ENCODE assay signal across 8 cellular contexts in the genomic region with DNA sequence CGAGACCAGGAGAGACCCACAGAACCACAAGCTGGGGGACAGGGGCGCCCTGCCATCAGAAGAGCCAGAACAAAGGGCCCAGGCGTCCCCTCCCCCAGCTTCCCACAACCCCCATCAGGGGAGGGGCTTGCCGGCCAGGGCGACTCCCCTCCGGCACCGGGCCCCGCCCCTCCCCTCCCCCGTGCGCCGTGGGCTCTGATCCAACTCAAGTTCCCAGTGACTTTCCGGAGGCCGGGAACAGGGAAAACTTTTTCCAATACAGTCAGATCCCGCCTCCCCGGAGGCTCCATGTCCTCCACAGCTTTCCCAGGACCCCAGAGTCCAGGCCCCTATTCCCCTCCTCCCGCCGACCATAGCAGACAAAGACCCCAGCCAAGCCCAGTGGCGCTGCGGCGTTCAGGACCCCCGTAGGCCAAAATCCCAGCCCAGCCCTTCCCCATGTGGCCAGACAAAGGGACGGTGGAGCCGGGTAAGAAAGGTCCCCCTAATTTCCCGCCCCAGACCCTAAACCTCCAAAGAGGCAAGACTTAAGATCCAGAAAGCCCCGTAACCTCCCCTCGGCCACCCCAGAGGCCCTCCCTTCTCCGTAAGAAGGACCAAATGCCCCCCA. TPM values are rescaled to one million over a fixed set of nuclear protein-coding genes. Genes with fewer than 3 reads are reported as not detected.
DNase-seq lines count a peak whose midpoint lies in the region; ATAC-seq and TF ChIP-seq lines count a peak whose summit lies in the region.

No MANE protein-coding gene starts in this region.

- no peak for TF ChIP-seq CTCF in endodermal cell (conservative IDR thresholded peaks at IDR 0.05)
- TF ChIP-seq CTCF in type B pancreatic cell (conservative IDR thresholded peaks at IDR 0.05) = no peak

- H3K4me3 Mint-ChIP-seq in endodermal cell = no peak overlapping the region
- H3K4me3 Mint-ChIP-seq in memory B cell = peak overlapping the region; percentile 75
- H3K4me3 Mint-ChIP-seq in type B pancreatic cell = no peak overlapping the region

- H3K36me3 ChIP-seq in endodermal cell (ENCODE audit: control insufficient read depth, insufficient read depth, low read length) = peaks cover 31% of the 10 kb centered on the region

- H3K4me1 Mint-ChIP-seq in endodermal cell (peaks cover 9% of the 10 kb centered on the region), memory B cell (peaks cover 33% of the 10 kb centered on the region), type B pancreatic cell (ENCODE audit: unreplicated experiment) (peaks cover 7% of the 10 kb centered on the region)

- H3K4me3 ChIP-seq in endodermal cell (ENCODE audit: low read length) = peak overlapping the region; percentile 95

- peak overlapping the region; percentile 100 for H3K27ac ChIP-seq in endodermal cell (ENCODE audit: low read depth, low read length)

- ATAC-seq in memory B cell (ENCODE audit: low read depth) = no peak
- no peak for ATAC-seq in GM21447 (IDR thresholded peaks at IDR 0.05; ENCODE audit: unreplicated experiment)

- no peaks in the 10 kb centered on the region for H3K9me3 ChIP-seq in endodermal cell (ENCODE audit: control insufficient read depth, low read length)

- H3K27me3 ChIP-seq in endodermal cell (ENCODE audit: control insufficient read depth, insufficient read depth, low read length, poor library complexity, severe bottlenecking) = no peaks in the 10 kb centered on the region

- H3K27ac Mint-ChIP-seq in endodermal cell (no peak overlapping the region), memory B cell (no peak overlapping the region), type B pancreatic cell (no peak overlapping the region)

- WGBS in endodermal cell (ENCODE audit: insufficient coverage in 1 of 2, insufficient read length in 1 of 2), 2 experiments = 0 to 2% methylated on average over 10 to 27 of the region's 27 CpGs

- no peaks in the 10 kb centered on the region for H3K9me3 Mint-ChIP-seq in endodermal cell
- no peaks in the 10 kb centered on the region for H3K9me3 Mint-ChIP-seq in memory B cell
- H3K9me3 Mint-ChIP-seq in type B pancreatic cell = no peaks in the 10 kb centered on the region

- DNase-seq in DMS79 treated with DMSO at 0.1 percent for 48 hours (lab: John Stamatoyannopoulos, UW) (peak; percentile 34), NCI-H460 (ENCODE audit: extremely low read depth, low read depth) (peak; percentile 48), endodermal cell (peak; percentile 90), memory B cell (ENCODE audit: low spot score in 2 of 2) (no peak), type B pancreatic cell (ENCODE audit: extremely low spot score, unreplicated experiment) (peak; percentile 86), NOMO-1 treated with dmso at 0.1 percent for 144 hours (lab: John Stamatoyannopoulos, UW; ENCODE audit: unreplicated experiment) (no peak), T-helper 1 cell (no peak)

- peak overlapping the region; percentile 100 for H3K9ac ChIP-seq in endodermal cell (ENCODE audit: extremely low read depth, low read length, poor library complexity, severe bottlenecking)

- H3K27me3 Mint-ChIP-seq in endodermal cell (ENCODE audit: insufficient read depth) (peaks cover 3% of the 10 kb centered on the region), memory B cell (peaks cover 2% of the 10 kb centered on the region), type B pancreatic cell (no peaks in the 10 kb centered on the region)

- H3K36me3 Mint-ChIP-seq in endodermal cell (ENCODE audit: low read depth) = peaks cover 31% of the 10 kb centered on the region
- H3K36me3 Mint-ChIP-seq in memory B cell = no peaks in the 10 kb centered on the region
- H3K36me3 Mint-ChIP-seq in type B pancreatic cell = peaks cover 8% of the 10 kb centered on the region

- H3K4me1 ChIP-seq in endodermal cell (ENCODE audit: control insufficient read depth, insufficient read depth, low read length) = no peaks in the 10 kb centered on the region

RNA-seq across cellular contexts. Expression of a gene that starts 0.7 kb away (rescaled TPM):
- 13.7 and 13.8 TPM in 2 replicates for total RNA-seq in NCI-H460 (2014; rRNA removed; shearing (Covaris generic))
- 11.7 and 12.9 TPM in 2 replicates for polyA plus RNA-seq in NCI-H460 (2014; cell fraction: nucleus; rRNA removed)
- total RNA-seq in endodermal cell (100 to 1,000 TPM; 142 to 166 TPM), type B pancreatic cell (ENCODE audit: low replicate concordance) (28.9 and 116 TPM in 2 replicates)
- 147 TPM for polyA plus RNA-seq in endodermal cell (2013, experiment 1 of 2)
- polyA plus RNA-seq in endodermal cell (2013, experiment 2 of 2) = 145 TPM

RNA-seq across cellular contexts. Expression of a gene that starts 2.1 kb away (rescaled TPM):
- total RNA-seq in NCI-H460 (2014; rRNA removed; shearing (Covaris generic)) = not detected in 2 replicates
- polyA plus RNA-seq in NCI-H460 (2014; cell fraction: nucleus; rRNA removed) = not detected in 2 replicates
- total RNA-seq in endodermal cell = 1 to 10 TPM; 1.8 to 2.1 TPM
- 6.5 TPM for polyA plus RNA-seq in endodermal cell (2013, experiment 1 of 2)
- polyA plus RNA-seq in endodermal cell (2013, experiment 2 of 2) = 3.4 TPM
- 0.90 and 9.4 TPM in 2 replicates for total RNA-seq in type B pancreatic cell (ENCODE audit: low replicate concordance)

RNA-seq across cellular contexts. Expression of a gene that starts 26.3 kb away (rescaled TPM):
- not detected in 2 replicates for total RNA-seq in NCI-H460 (2014; rRNA removed; shearing (Covaris generic))
- polyA plus RNA-seq in NCI-H460 (2014; cell fraction: nucleus; rRNA removed) = not detected in 2 replicates
- total RNA-seq in endodermal cell = not detected
- polyA plus RNA-seq in endodermal cell (2013, experiment 1 of 2) = not detected
- polyA plus RNA-seq in endodermal cell (2013, experiment 2 of 2) = not detected
- not detected in 2 replicates for total RNA-seq in type B pancreatic cell (ENCODE audit: low replicate concordance)

RNA-seq across cellular contexts. Expression of a gene that starts 26.5 kb away (rescaled TPM):
- total RNA-seq in NCI-H460 (2014; rRNA removed; shearing (Covaris generic)) = not detected in 2 replicates
- polyA plus RNA-seq in NCI-H460 (2014; cell fraction: nucleus; rRNA removed) = not detected in 2 replicates
- under 1 TPM in 1 of 2 donors, not detected in 1; 0.13 TPM for total RNA-seq in endodermal cell
- not detected for polyA plus RNA-seq in endodermal cell (2013, experiment 1 of 2)
- not detected for polyA plus RNA-seq in endodermal cell (2013, experiment 2 of 2)
- not detected in 2 replicates for total RNA-seq in type B pancreatic cell (ENCODE audit: low replicate concordance)

RNA-seq across cellular contexts. Expression of a gene that starts 36.6 kb away (rescaled TPM):
- total RNA-seq in NCI-H460 (2014; rRNA removed; shearing (Covaris generic)) = 0.30 and 0.43 TPM in 2 replicates
- polyA plus RNA-seq in NCI-H460 (2014; cell fraction: nucleus; rRNA removed) = 0.42 and 0.93 TPM in 2 replicates
- 1 to 10 TPM; 3.3 to 3.4 TPM for total RNA-seq in endodermal cell
- 6.1 TPM for polyA plus RNA-seq in endodermal cell (2013, experiment 1 of 2)
- 4.9 TPM for polyA plus RNA-seq in endodermal cell (2013, experiment 2 of 2)
- total RNA-seq in type B pancreatic cell (ENCODE audit: low replicate concordance) = 0.31 and 3.5 TPM in 2 replicates

Comparison
In these comparisons a context has a peak if more than half of its experiments do, and no peak if none do; other contexts are left out.
1. DNase-seq: peak in DMS79 treated with DMSO at 0.1 percent for 48 hours (single experiment), NCI-H460 (single experiment), endodermal cell (single experiment) and type B pancreatic cell (single experiment); none in memory B cell (0 of 2), NOMO-1 treated with dmso at 0.1 percent for 144 hours (single experiment) and T-helper 1 cell (0 of 5).